31 cellular contexts compared by ENCODE assay signal in the genomic region with DNA sequence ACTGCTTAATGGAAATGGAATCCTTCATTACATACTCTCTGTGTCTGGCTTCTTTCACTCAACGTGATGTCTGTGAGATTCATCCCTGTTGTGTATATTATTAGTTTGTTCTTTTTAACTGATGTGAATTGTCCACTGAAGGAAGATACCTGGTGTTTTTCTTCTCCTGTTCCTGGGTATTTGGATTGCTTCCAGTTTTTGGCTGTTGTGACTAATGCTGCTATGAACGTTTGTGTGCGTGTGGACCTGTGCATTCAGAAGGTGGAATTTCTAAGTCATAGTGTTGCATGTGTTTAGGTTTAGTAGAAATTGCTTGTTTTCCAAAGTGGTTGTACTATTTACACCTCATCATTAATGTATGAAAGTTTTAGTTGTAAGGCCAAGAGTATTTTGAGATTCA. TPM values are rescaled to one million over a fixed set of nuclear protein-coding genes. Genes with fewer than 3 reads are reported as not detected.
A peak's percentile ranks its signal among the peaks of the same experiment; 100 is the strongest.
DNase-seq lines count a peak whose midpoint lies in the region; ATAC-seq and TF ChIP-seq lines count a peak whose summit lies in the region.
"Had no signal": no experiment of that assay in that cellular context is flagged by ENCODE, and none has a peak within 500 bp of the region (broad histone marks: within the 10 kb centered on the region; RNA-seq: fewer than 3 reads in every experiment).

No MANE protein-coding gene starts in this region.

- H3K79me2 ChIP-seq in GM23248 (ENCODE audit: insufficient read depth) = peaks cover 46% of the 10 kb centered on the region

- no peak overlapping the region for H3K27ac Mint-ChIP-seq in endothelial cell (ENCODE audit: unreplicated experiment)
- H3K27ac Mint-ChIP-seq: activated CD4-positive, alpha-beta T cell treated with anti-CD3 and anti-CD28 coated beads, Interleukin-2, amount 10 ng/mL, durations not matched to agents 7 days and 5 days; activated T-cell treated with anti-CD3 and anti-CD28 coated beads, Interleukin-2, amount 50 U/mL, for 24 hours; naive thymus-derived CD4-positive, alpha-beta T cell; stimulated activated memory B cell treated with anti-CD40 and anti-IgM and Interleukin-4, amounts not matched to agents 10 μg/mL and 1 μg/mL and 100 μg/mL, for 72 hours had no signal

- H3F3A ChIP-seq in GM23248 (ENCODE audit: insufficient read depth) = no peaks in the 10 kb centered on the region; the same call in 1 of the 2 replicates

- no peaks in the 10 kb centered on the region for H4K20me1 ChIP-seq in GM23248 (ENCODE audit: insufficient read depth)

- H3K36me3 Mint-ChIP-seq in endothelial cell (ENCODE audit: low read depth, unreplicated experiment) = peaks cover 40% of the 10 kb centered on the region

- no peak for TF ChIP-seq CTCF in endothelial cell (IDR thresholded peaks at IDR 0.05; ENCODE audit: unreplicated experiment)

- H3K27me3 Mint-ChIP-seq in endothelial cell (ENCODE audit: unreplicated experiment) = peaks cover 2% of the 10 kb centered on the region
- H3K27me3 Mint-ChIP-seq: activated CD4-positive, alpha-beta T cell treated with anti-CD3 and anti-CD28 coated beads, Interleukin-2, amount 10 ng/mL, durations not matched to agents 7 days and 5 days; activated T-cell treated with anti-CD3 and anti-CD28 coated beads, Interleukin-2, amount 50 U/mL, for 24 hours; naive thymus-derived CD4-positive, alpha-beta T cell; stimulated activated memory B cell treated with anti-CD40 and anti-IgM and Interleukin-4, amounts not matched to agents 10 μg/mL and 1 μg/mL and 100 μg/mL, for 72 hours had no signal

- H3K4me1 ChIP-seq in GM23248 (ENCODE audit: insufficient read depth) = no peaks in the 10 kb centered on the region
- H3K4me1 ChIP-seq: gastrocnemius medialis, prostate gland, upper lobe of left lung had no signal

- H3K9ac ChIP-seq in GM23248 = no peak overlapping the region
- H3K9ac ChIP-seq: BLaER1 treated with 17β-estradiol and CSF1 and Interleukin-3, amounts not matched to agents 10 nM and 100 nM had no signal

- H3K9me2 ChIP-seq in GM23248 (ENCODE audit: insufficient read depth) = no peaks in the 10 kb centered on the region

- no peaks in the 10 kb centered on the region for H3K9me3 Mint-ChIP-seq in endothelial cell (ENCODE audit: unreplicated experiment)

- no peak overlapping the region for H3K27ac ChIP-seq in GM23248
- H3K27ac ChIP-seq: BLaER1 treated with 17β-estradiol and CSF1 and Interleukin-3, amounts not matched to agents 10 nM and 100 nM; gastrocnemius medialis; prostate gland; upper lobe of left lung; WERI-Rb-1 had no signal

- WGBS in GM23248 (ENCODE audit: low coverage in 1 of 2, low lambda C conversion rate in 2 of 2, missing lambda C conversion rate in 2 of 2), 2 experiments = 78 to 86% methylated on average over 3 of the region's 3 CpGs

- peaks cover 2% of the 10 kb centered on the region for H3K4me1 Mint-ChIP-seq in endothelial cell (ENCODE audit: unreplicated experiment)

- peak overlapping the region; percentile 57 for H3K4me3 Mint-ChIP-seq in endothelial cell (ENCODE audit: unreplicated experiment)
- H3K4me3 Mint-ChIP-seq: activated CD4-positive, alpha-beta T cell treated with anti-CD3 and anti-CD28 coated beads, Interleukin-2, amount 10 ng/mL, durations not matched to agents 7 days and 5 days; activated T-cell treated with anti-CD3 and anti-CD28 coated beads, Interleukin-2, amount 50 U/mL, for 24 hours; immature natural killer cell; naive thymus-derived CD4-positive, alpha-beta T cell; stimulated activated memory B cell treated with anti-CD40 and anti-IgM and Interleukin-4, amounts not matched to agents 10 μg/mL and 1 μg/mL and 100 μg/mL, for 72 hours had no signal

- in situ Hi-C loops in GM23248 (cut with MboI) = no loop called here

- no peak overlapping the region for H3K4me2 ChIP-seq in GM23248 (ENCODE audit: unreplicated experiment)
- H3K4me2 ChIP-seq: BLaER1 treated with 17β-estradiol and CSF1 and Interleukin-3, amounts not matched to agents 10 nM and 100 nM had no signal

- DNase-seq in GM23248 (peak; percentile 2), RPMI7951 (ENCODE audit: low read depth) (peak; percentile 20), endothelial cell (ENCODE audit: low spot score) (no peak), kidney tubule cell (ENCODE audit: low spot score) (peak; percentile 53), iPS-NIHi11 (ENCODE audit: low spot score) (no peak), NOMO-1 treated with dmso at 0.1 percent for 144 hours (lab: John Stamatoyannopoulos, UW; ENCODE audit: unreplicated experiment) (no peak)
- DNase-seq: activated CD4-positive, alpha-beta T cell treated with anti-CD3 and anti-CD28 coated beads, Interleukin-2, amount 10 ng/mL, durations not matched to agents 7 days and 5 days; activated gamma-delta T cell; activated T-cell treated with anti-CD3 and anti-CD28 coated beads, Interleukin-2, amount 50 U/mL, for 24 hours; COR-L47; DND-41; effector CD4-positive, alpha-beta T cell; gastrocnemius medialis; hippocampal formation; immature natural killer cell; left ventricle myocardium superior; midbrain; naive thymus-derived CD4-positive, alpha-beta T cell; NCI-H1092 treated with DMSO at 0.1 percent for 48 hours; NCI-H2029 treated with DMSO at 0.1 percent for 48 hours; NCI-H345; Right ventricle myocardium superior; stimulated activated CD4-positive, alpha-beta T cell treated with anti-CD3 and anti-CD28 coated beads, Interleukin-4, amount 100 ng/mL, for 4 hours; SW 1271; T-helper 9 cell; upper lobe of left lung; WERI-Rb-1 had no signal

- ATAC-seq in GM21526 (IDR thresholded peaks at IDR 0.05; ENCODE audit: low FRiP score, unreplicated experiment) = no peak
- ATAC-seq: gastrocnemius medialis; left ventricle myocardium superior; naive thymus-derived CD4-positive, alpha-beta T cell; stimulated activated memory B cell treated with anti-CD40 and anti-IgM and Interleukin-4, amounts not matched to agents 10 μg/mL and 1 μg/mL and 100 μg/mL, for 72 hours had no signal

- H2AFZ ChIP-seq in GM23248 = no peak overlapping the region

- H3K4me3 ChIP-seq in GM23248 = no peak overlapping the region
- H3K4me3 ChIP-seq: BLaER1 treated with 17β-estradiol and CSF1 and Interleukin-3, amounts not matched to agents 10 nM and 100 nM; gastrocnemius medialis; prostate gland; upper lobe of left lung had no signal

- H3K9me3 ChIP-seq in GM23248 (ENCODE audit: low read depth) = no peaks in the 10 kb centered on the region
- H3K9me3 ChIP-seq: gastrocnemius medialis, prostate gland had no signal

- H3K27me3 ChIP-seq in GM23248 (replicated peaks; ENCODE audit: insufficient read depth) = no peaks in the 10 kb centered on the region
- H3K27me3 ChIP-seq: BLaER1 treated with 17β-estradiol and CSF1 and Interleukin-3, amounts not matched to agents 10 nM and 100 nM; gastrocnemius medialis; upper lobe of left lung had no signal

- no peaks in the 10 kb centered on the region; the same call in 1 of the 2 replicates for H3K36me3 ChIP-seq in GM23248 (ENCODE audit: low read depth)
- H3K36me3 ChIP-seq: prostate gland had no signal

RNA-seq across cellular contexts. Expression of a gene that starts 3.8 kb away (rescaled TPM):
- 23.8 and 38.7 TPM in 2 replicates for total RNA-seq in GM23248 (2014; rRNA removed; shearing (Covaris generic))
- polyA plus RNA-seq in GM23248 (2016; fragmentation: Nextera tagmentation; extraction: Ambion mirVana) = 18.2 and 21.5 TPM in 2 replicates
- 49.3 and 62.1 TPM in 2 replicates for total RNA-seq in RPMI7951 (2014; rRNA removed; shearing (Covaris generic))
- 117 TPM for total RNA-seq in endothelial cell (ENCODE audit: unreplicated experiment)

Comparison
In these comparisons a context has a peak if more than half of its experiments do, and no peak if none do; other contexts are left out.
1. DNase-seq: peak in GM23248 (single experiment), RPMI7951 (single experiment) and kidney tubule cell (single experiment); none in endothelial cell (single experiment), iPS-NIHi11 (single experiment) and NOMO-1 treated with dmso at 0.1 percent for 144 hours (single experiment).